In genomic region chr10:8254350-8254749, GRCh38 we compare ENCODE assay signal across 17 cellular contexts.
DNase-seq lines count a peak whose midpoint lies in the region; ATAC-seq lines count a peak whose summit lies in the region.
"Had no signal": no experiment of that assay in that cellular context is flagged by ENCODE, and none has a peak within 500 bp of the region (broad histone marks: within the 10 kb centered on the region; RNA-seq: fewer than 3 reads in every experiment).

No MANE protein-coding gene starts in this region.

- peak overlapping the region; percentile 84 for H3K27ac Mint-ChIP-seq in activated T-helper 2 cell treated with anti-CD3 and anti-CD28 coated beads, Interferon-gamma antibody, Interleukin-2, Interleukin-4, amounts not matched to agents 10 μg/mL and 5 μg/mL and 100 μg/mL, durations not matched to agents 14 hours and 24 hours and 36 hours

- peaks cover 42% of the 10 kb centered on the region for H3K4me1 Mint-ChIP-seq in activated T-helper 2 cell treated with anti-CD3 and anti-CD28 coated beads, Interferon-gamma antibody, Interleukin-2, Interleukin-4, amounts not matched to agents 10 μg/mL and 5 μg/mL and 100 μg/mL, durations not matched to agents 14 hours and 24 hours and 36 hours (ENCODE audit: low read depth)

- H3K4me3 Mint-ChIP-seq in activated T-helper 2 cell treated with anti-CD3 and anti-CD28 coated beads, Interferon-gamma antibody, Interleukin-2, Interleukin-4, amounts not matched to agents 10 μg/mL and 5 μg/mL and 100 μg/mL, durations not matched to agents 14 hours and 24 hours and 36 hours (ENCODE audit: low read depth), result peak overlapping the region; percentile 18
- H3K4me3 Mint-ChIP-seq: CD4-positive, alpha-beta memory T cell had no signal

- H3K27me3 Mint-ChIP-seq in activated T-helper 2 cell treated with anti-CD3 and anti-CD28 coated beads, Interferon-gamma antibody, Interleukin-2, Interleukin-4, amounts not matched to agents 10 μg/mL and 5 μg/mL and 100 μg/mL, durations not matched to agents 14 hours and 24 hours and 36 hours (ENCODE audit: low read depth), result no peaks in the 10 kb centered on the region
- H3K27me3 Mint-ChIP-seq: CD4-positive, alpha-beta memory T cell had no signal

- peak; percentile 46 for DNase-seq in activated CD4-positive, alpha-beta T cell treated with anti-CD3 and anti-CD28 coated beads for 48 hours
- DNase-seq in activated CD4-positive, alpha-beta T cell treated with anti-CD3 and anti-CD28 coated beads, Interleukin-2, amount 50 U/mL, for 4 hours, result no peak
- DNase-seq in stimulated activated CD4-positive, alpha-beta T cell treated with anti-CD3 and anti-CD28 coated beads, Interleukin-15, amount 100 ng/mL, for 24 hours, result peak; percentile 51
- no peak for DNase-seq in stimulated activated CD4-positive, alpha-beta T cell treated with anti-CD3 and anti-CD28 coated beads, Interleukin-2, amount 100 ng/mL, for 48 hours
- DNase-seq in activated T-helper 2 cell treated with anti-CD3 and anti-CD28 coated beads, Interferon-gamma antibody, Interleukin-2, Interleukin-4, amounts not matched to agents 10 μg/mL and 5 μg/mL and 100 μg/mL, durations not matched to agents 14 hours and 24 hours and 36 hours (ENCODE audit: low spot score), result no peak
- no peak for DNase-seq in stimulated activated naive CD8-positive, alpha-beta T cell treated with anti-CD3 and anti-CD28 coated beads, Interleukin-15, Interleukin-2, amounts not matched to agents 100 U/mL and 50 U/mL, for 24 hours
- no peak for DNase-seq in DMS53 (lab: John Stamatoyannopoulos, UW)
- DNase-seq: Calu3; CD4-positive, alpha-beta memory T cell; NCI-H1436; NCI-H2029; NCI-H2171; NCI-H446; NCI-H69; NK-92 treated with Interleukin-12 subunit alpha and Interleukin-12 subunit beta, amount 100 ng/mL, for 24 hours had no signal

- ATAC-seq in stimulated activated naive CD8-positive, alpha-beta T cell treated with anti-CD3 and anti-CD28 coated beads, Interleukin-15, Interleukin-2, amounts not matched to agents 100 U/mL and 50 U/mL, for 24 hours, result peak; percentile 98
- no peak for ATAC-seq in HG02885 (IDR thresholded peaks at IDR 0.05; ENCODE audit: poor library complexity, unreplicated experiment)
- ATAC-seq: HepG2 had no signal

- H3K9me3 Mint-ChIP-seq in activated T-helper 2 cell treated with anti-CD3 and anti-CD28 coated beads, Interferon-gamma antibody, Interleukin-2, Interleukin-4, amounts not matched to agents 10 μg/mL and 5 μg/mL and 100 μg/mL, durations not matched to agents 14 hours and 24 hours and 36 hours, result peaks cover 17% of the 10 kb centered on the region

- intact Hi-C loops in activated T-helper 2 cell treated with anti-CD3 and anti-CD28 coated beads, Interferon-gamma antibody, Interleukin-2, Interleukin-4, amounts not matched to agents 10 μg/mL and 5 μg/mL and 100 μg/mL, durations not matched to agents 14 hours and 24 hours and 36 hours (cut with micrococcal nuclease), result loop anchor here (1.0 kb wide), 4 partner anchors 12 to 121 kb away; no protein-coding TSS in a partner anchor

- peaks cover 23% of the 10 kb centered on the region for H3K36me3 Mint-ChIP-seq in activated T-helper 2 cell treated with anti-CD3 and anti-CD28 coated beads, Interferon-gamma antibody, Interleukin-2, Interleukin-4, amounts not matched to agents 10 μg/mL and 5 μg/mL and 100 μg/mL, durations not matched to agents 14 hours and 24 hours and 36 hours (ENCODE audit: low read depth)

Comparison
In these comparisons a context has a peak if more than half of its experiments do, and no peak if none do; other contexts are left out.
1. DNase-seq: peak in activated CD4-positive, alpha-beta T cell treated with anti-CD3 and anti-CD28 coated beads for 48 hours (single experiment) and stimulated activated CD4-positive, alpha-beta T cell treated with anti-CD3 and anti-CD28 coated beads, Interleukin-15, amount 100 ng/mL, for 24 hours (single experiment); none in activated CD4-positive, alpha-beta T cell treated with anti-CD3 and anti-CD28 coated beads, Interleukin-2, amount 50 U/mL, for 4 hours (0 of 2), stimulated activated CD4-positive, alpha-beta T cell treated with anti-CD3 and anti-CD28 coated beads, Interleukin-2, amount 100 ng/mL, for 48 hours (0 of 2), activated T-helper 2 cell treated with anti-CD3 and anti-CD28 coated beads, Interferon-gamma antibody, Interleukin-2, Interleukin-4, amounts not matched to agents 10 μg/mL and 5 μg/mL and 100 μg/mL, durations not matched to agents 14 hours and 24 hours and 36 hours (single experiment), stimulated activated naive CD8-positive, alpha-beta T cell treated with anti-CD3 and anti-CD28 coated beads, Interleukin-15, Interleukin-2, amounts not matched to agents 100 U/mL and 50 U/mL, for 24 hours (single experiment) and DMS53 (single experiment).